Comparison of ENCODE assay signal across 22 cellular contexts in the genomic region with DNA sequence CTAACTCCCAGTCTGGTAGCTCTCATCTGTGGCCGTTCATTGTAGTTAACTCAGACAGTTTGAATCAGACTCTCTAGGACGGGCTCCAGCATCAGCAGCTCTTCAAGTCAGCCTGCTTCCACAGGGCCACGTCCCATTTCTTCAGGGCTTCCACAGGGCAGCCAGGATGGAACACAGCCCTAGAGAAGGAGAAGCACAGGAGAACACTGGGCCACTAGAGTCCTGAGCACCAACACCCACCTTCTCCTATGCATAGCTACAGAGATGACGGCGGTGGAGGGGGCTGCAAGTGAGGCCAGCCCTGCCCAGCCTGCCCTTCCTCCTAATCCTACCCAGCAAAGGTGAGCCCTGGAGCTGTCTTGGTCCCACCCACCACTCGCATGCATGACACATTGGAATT. TPM values are rescaled to one million over a fixed set of nuclear protein-coding genes. Genes with fewer than 3 reads are reported as not detected.
"Had no signal": no experiment of that assay in that cellular context is flagged by ENCODE, and none has a peak within 500 bp of the region (broad histone marks: within the 10 kb centered on the region; RNA-seq: fewer than 3 reads in every experiment).

No MANE protein-coding gene starts in this region.

- H3K4me1 ChIP-seq: right lobe of liver, uterus had no signal

- H3K27ac Mint-ChIP-seq: naive thymus-derived CD4-positive, alpha-beta T cell; nephron progenitor cell; stimulated activated naive B cell treated with anti-CD40 and anti-IgM and Interleukin-4, amounts not matched to agents 10 μg/mL and 1 μg/mL and 100 μg/mL, for 72 hours had no signal

- H3K36me3 ChIP-seq: heart left ventricle, ovary, right lobe of liver, stomach, thoracic aorta, transverse colon, uterus had no signal

- DNase-seq: cortex of kidney; dorsolateral prefrontal cortex; effector CD8-positive, alpha-beta T cell; foreskin melanocyte; heart left ventricle; hippocampal formation; kidney glomerular epithelial cell; mesendoderm; nephron progenitor cell; nucleus accumbens; right lobe of liver; stimulated activated CD4-positive, alpha-beta T cell treated with anti-CD3 and anti-CD28 coated beads, Interleukin-15, amount 100 ng/mL, for 24 hours; stimulated activated CD4-positive, alpha-beta T cell treated with anti-CD3 and anti-CD28 coated beads, Interleukin-1b, Interleukin-23, amount 100 ng/mL, for 48 hours; stimulated activated CD4-positive, alpha-beta T cell treated with anti-CD3 and anti-CD28 coated beads, Interleukin-4, amount 100 ng/mL, for 24 hours; stimulated activated naive B cell treated with anti-CD40 and anti-IgM and Interleukin-4, amounts not matched to agents 10 μg/mL and 1 μg/mL and 100 μg/mL, for 72 hours; stomach; substantia nigra; transverse colon had no signal

- H3K27ac ChIP-seq: dorsolateral prefrontal cortex, heart left ventricle, ovary, right lobe of liver, stomach, thoracic aorta, transverse colon, uterus had no signal

- H3K27me3 ChIP-seq: ovary, right lobe of liver, transverse colon, uterus had no signal

- ATAC-seq: heart left ventricle; naive thymus-derived CD4-positive, alpha-beta T cell; right lobe of liver; stimulated activated naive B cell treated with anti-CD40 and anti-IgM and Interleukin-4, amounts not matched to agents 10 μg/mL and 1 μg/mL and 100 μg/mL, for 72 hours had no signal

- H3K4me3 Mint-ChIP-seq: nephron progenitor cell; stimulated activated naive B cell treated with anti-CD40 and anti-IgM and Interleukin-4, amounts not matched to agents 10 μg/mL and 1 μg/mL and 100 μg/mL, for 72 hours had no signal

- H3K9me3 ChIP-seq: heart left ventricle, ovary, right lobe of liver, stomach, thoracic aorta, transverse colon, uterus had no signal

- H3K36me3 Mint-ChIP-seq: stimulated activated naive B cell treated with anti-CD40 and anti-IgM and Interleukin-4, amounts not matched to agents 10 μg/mL and 1 μg/mL and 100 μg/mL, for 72 hours had no signal

- H3K9me3 Mint-ChIP-seq: naive thymus-derived CD4-positive, alpha-beta T cell; nephron progenitor cell had no signal

- H3K4me3 ChIP-seq: dorsolateral prefrontal cortex, heart left ventricle, ovary, right lobe of liver, stomach, thoracic aorta, transverse colon, uterus had no signal

RNA-seq across cellular contexts. Expression of a gene that starts 26.4 kb away (rescaled TPM):
- polyA plus RNA-seq: naive thymus-derived CD4-positive, alpha-beta T cell had no signal
